ENCODE assay signal across 8 cellular contexts in the genomic region with DNA sequence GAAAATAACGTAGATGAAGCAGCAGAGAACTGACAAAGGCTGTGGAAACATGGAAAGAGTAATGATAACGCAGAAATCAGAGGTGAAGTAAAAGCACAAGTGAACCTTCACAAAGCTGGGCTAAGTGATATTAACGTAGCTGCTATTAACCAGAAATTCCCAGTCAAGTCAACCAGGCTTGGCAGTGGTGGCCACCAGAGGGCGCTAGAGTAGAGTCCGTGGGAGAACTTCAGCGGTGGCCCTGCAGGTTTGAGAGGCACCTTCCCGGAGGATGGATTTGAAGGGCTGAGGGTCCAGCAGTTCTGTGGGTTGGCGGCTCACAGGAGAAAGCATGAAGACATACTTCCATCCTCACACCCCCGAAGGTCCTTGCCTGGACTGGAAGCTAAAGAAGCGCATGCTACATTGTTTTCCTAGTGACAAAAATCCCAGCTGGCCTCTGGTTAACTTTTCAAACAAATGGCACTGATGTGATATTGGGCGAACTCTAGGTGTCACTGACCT.
DNase-seq lines count a peak whose midpoint lies in the region; ATAC-seq lines count a peak whose summit lies in the region.

No MANE protein-coding gene starts in this region.

- no peaks in the 10 kb centered on the region for H3K9me3 Mint-ChIP-seq in activated CD4-positive, alpha-beta T cell treated with anti-CD3 and anti-CD28 coated beads, Interleukin-2, amount 10 ng/mL, durations not matched to agents 24 days and 14 days

- H3K36me3 Mint-ChIP-seq in activated CD4-positive, alpha-beta T cell treated with anti-CD3 and anti-CD28 coated beads, Interleukin-2, amount 10 ng/mL, durations not matched to agents 24 days and 14 days (ENCODE audit: low read depth) = no peaks in the 10 kb centered on the region

- H3K27ac Mint-ChIP-seq in activated CD4-positive, alpha-beta T cell treated with anti-CD3 and anti-CD28 coated beads, Interleukin-2, amount 10 ng/mL, durations not matched to agents 24 days and 14 days = no peak overlapping the region

- DNase-seq in COLO829 (ENCODE audit: low spot score) (peak; percentile 75), NCI-H510A treated with DMSO at 0.1 percent for 48 hours (lab: John Stamatoyannopoulos, UW) (peak; percentile 88), left lobe of liver (ENCODE audit: low spot score) (peak; percentile 90)
- DNase-seq in activated CD4-positive, alpha-beta T cell treated with anti-CD3 and anti-CD28 coated beads, Interleukin-2, amount 10 ng/mL, durations not matched to agents 24 days and 14 days = peak; percentile 96
- peak; percentile 77 to 94 (median 89) for DNase-seq in stimulated activated CD4-positive, alpha-beta T cell treated with anti-CD3 and anti-CD28 coated beads, Interleukin-1b, Interleukin-23, amount 100 ng/mL, for 24 hours (ENCODE audit: low read depth in 4 of 4, low spot score in 1 of 4)

- H3K27ac ChIP-seq in cingulate gyrus (ENCODE audit: low read depth, low read length) = peak overlapping the region; percentile 98

- peak; percentile 41 for ATAC-seq in HG02884 (IDR thresholded peaks at IDR 0.05; ENCODE audit: unreplicated experiment)
- peak; percentile 93 for ATAC-seq in left lobe of liver
- no peak for ATAC-seq in HG03097 (IDR thresholded peaks at IDR 0.05; ENCODE audit: low FRiP score, unreplicated experiment)

- intact Hi-C loops in activated CD4-positive, alpha-beta T cell treated with anti-CD3 and anti-CD28 coated beads, Interleukin-2, amount 10 ng/mL, durations not matched to agents 24 days and 14 days (cut with micrococcal nuclease) = loop anchor here (1.0 to 10.0 kb wide), 3 partner anchors 58 to 642 kb away; partner anchors contain the start of gene NPL

- peaks cover 25% of the 10 kb centered on the region for H3K4me1 Mint-ChIP-seq in activated CD4-positive, alpha-beta T cell treated with anti-CD3 and anti-CD28 coated beads, Interleukin-2, amount 10 ng/mL, durations not matched to agents 24 days and 14 days

- H3K4me3 Mint-ChIP-seq in activated CD4-positive, alpha-beta T cell treated with anti-CD3 and anti-CD28 coated beads, Interleukin-2, amount 10 ng/mL, durations not matched to agents 24 days and 14 days = no peak overlapping the region

- peaks cover 6% of the 10 kb centered on the region for H3K27me3 Mint-ChIP-seq in activated CD4-positive, alpha-beta T cell treated with anti-CD3 and anti-CD28 coated beads, Interleukin-2, amount 10 ng/mL, durations not matched to agents 24 days and 14 days
